ENCODE assay signal across 15 cellular contexts in genomic region chr2:240985881-240986786, GRCh38. TPM values are rescaled to one million over a fixed set of nuclear protein-coding genes. Genes with fewer than 3 reads are reported as not detected.
DNase-seq lines count a peak whose midpoint lies in the region; ATAC-seq and TF ChIP-seq lines count a peak whose summit lies in the region.
"Had no signal": no experiment of that assay in that cellular context is flagged by ENCODE, and none has a peak within 500 bp of the region (broad histone marks: within the 10 kb centered on the region; RNA-seq: fewer than 3 reads in every experiment).

No MANE protein-coding gene starts in this region.

- H3K9ac ChIP-seq in BLaER1 treated with 17β-estradiol and CSF1 and Interleukin-3, amounts not matched to agents 10 nM and 100 nM, result peak overlapping the region in 8 of 11 experiments; percentile 19 to 75 (median 61); a peak in 13 of 22 replicates

- no peak for ATAC-seq in activated B cell treated with CpG ODN at 0.5 μM for 24 hours (ENCODE audit: low read depth)
- ATAC-seq in left colon, result no peak
- no peak for ATAC-seq in effector memory CD8-positive, alpha-beta T cell (replicated peaks)
- ATAC-seq in HG03139 (IDR thresholded peaks at IDR 0.05; ENCODE audit: unreplicated experiment), result no peak

- no peak for TF ChIP-seq POLR2A in prostate gland (IDR thresholded peaks at IDR 0.05)

- peaks cover 0 to 25% (median 7%) of the 10 kb centered on the region in 11 experiments; a peak in 15 of 22 replicates for H3K27me3 ChIP-seq in BLaER1 treated with 17β-estradiol and CSF1 and Interleukin-3, amounts not matched to agents 10 nM and 100 nM
- H3K27me3 ChIP-seq in prostate gland (replicated peaks; ENCODE audit: insufficient read depth) (no peaks in the 10 kb centered on the region), osteoblast (ENCODE audit: insufficient read depth, low read length) (no peaks in the 10 kb centered on the region)

- intact Hi-C loops in activated B cell treated with CpG ODN at 0.5 μM for 24 hours (cut with micrococcal nuclease), result loop anchor here (10.0 kb wide), 1 partner anchor 229 kb away; no protein-coding TSS in a partner anchor
- intact Hi-C loops in left colon (cut with DNase I, micrococcal nuclease), result no loop called here
- intact Hi-C loops in prostate gland (cut with DNase I), result no loop called here

- DNase-seq in activated B cell treated with CpG ODN at 0.5 μM for 24 hours (peak; percentile 11), left colon (peak; percentile 16 to 31), prostate gland (ENCODE audit: low spot score) (no peak), NCI-H82 treated with DMSO at 0.1 percent for 48 hours (lab: John Stamatoyannopoulos, UW; ENCODE audit: unreplicated experiment) (no peak), osteoblast (ENCODE audit: insufficient read length, low spot score, missing footprints) (no peak)
- no peak for DNase-seq in effector memory CD8-positive, alpha-beta T cell
- DNase-seq: activated CD4-positive, alpha-beta T cell treated with anti-CD3 and anti-CD28 coated beads for 1 hour; activated effector memory CD4-positive, alpha-beta T cell treated with anti-CD3 and anti-CD28 coated beads, Interleukin-2, amount 50 U/mL, for 16 hours; NCI-H2081; NCI-H510A; stimulated activated CD4-positive, alpha-beta T cell treated with anti-CD3 and anti-CD28 coated beads, Interleukin-2, amount 100 ng/mL, for 48 hours had no signal

- peak overlapping the region in 2 of 10 experiments; percentile 35 to 42; a peak in 2 of 20 replicates for H3K4me3 ChIP-seq in BLaER1 treated with 17β-estradiol and CSF1 and Interleukin-3, amounts not matched to agents 10 nM and 100 nM
- H3K4me3 ChIP-seq in prostate gland, result no peak overlapping the region
- no peak overlapping the region for H3K4me3 ChIP-seq in osteoblast (ENCODE audit: insufficient read depth, low read length)

- no peaks in the 10 kb centered on the region for H3K9me3 Mint-ChIP-seq in activated B cell treated with CpG ODN at 0.5 μM for 24 hours
- H3K9me3 Mint-ChIP-seq in effector memory CD8-positive, alpha-beta T cell, result no peaks in the 10 kb centered on the region
- H3K9me3 Mint-ChIP-seq: T-helper 2 cell treated with Interferon-gamma antibody and Interleukin-4, amounts not matched to agents 5 μg/mL and 100 μg/mL, for 36 hours had no signal

- H3K9me3 ChIP-seq in BLaER1 treated with 17β-estradiol and CSF1 and Interleukin-3, amounts not matched to agents 10 nM and 100 nM (replicated peaks in 1 of 11), result no peaks in the 10 kb centered on the region
- H3K9me3 ChIP-seq in prostate gland, result no peaks in the 10 kb centered on the region
- H3K9me3 ChIP-seq in osteoblast (ENCODE audit: low read depth, low read length), result peaks cover 8% of the 10 kb centered on the region

- no peaks in the 10 kb centered on the region for H3K79me2 ChIP-seq in osteoblast (ENCODE audit: insufficient read depth, low read length)

- H4K20me1 ChIP-seq in BLaER1 treated with 17β-estradiol and CSF1 and Interleukin-3, amounts not matched to agents 10 nM and 100 nM, result peaks cover 0 to 54% (median 0%) of the 10 kb centered on the region in 11 experiments; a peak in 10 of 22 replicates
- H4K20me1 ChIP-seq in osteoblast (ENCODE audit: insufficient read depth, low read length), result no peaks in the 10 kb centered on the region

- no peak for TF ChIP-seq CTCF in activated B cell treated with CpG ODN at 0.5 μM for 24 hours (IDR thresholded peaks at IDR 0.05)
- no peak for TF ChIP-seq CTCF in prostate gland (IDR thresholded peaks at IDR 0.05)
- no peak for TF ChIP-seq CTCF in osteoblast (IDR thresholded peaks at IDR 0.05; ENCODE audit: extremely low read depth, low read depth, low read length)

- H3K4me1 ChIP-seq in BLaER1 treated with 17β-estradiol and CSF1 and Interleukin-3, amounts not matched to agents 10 nM and 100 nM, result peaks cover 34 to 81% (median 70%) of the 10 kb centered on the region in 10 experiments
- H3K4me1 ChIP-seq in prostate gland (replicated peaks), result peaks cover 24% of the 10 kb centered on the region
- peaks cover 16% of the 10 kb centered on the region for H3K4me1 ChIP-seq in osteoblast (ENCODE audit: insufficient read depth, low read length)

- peaks cover 13% of the 10 kb centered on the region for H3K27me3 Mint-ChIP-seq in activated B cell treated with CpG ODN at 0.5 μM for 24 hours
- peaks cover 13 to 47% of the 10 kb centered on the region in 2 donors for H3K27me3 Mint-ChIP-seq in effector memory CD8-positive, alpha-beta T cell

- H3K4me3 Mint-ChIP-seq in activated B cell treated with CpG ODN at 0.5 μM for 24 hours, result no peak overlapping the region
- H3K4me3 Mint-ChIP-seq in effector memory CD8-positive, alpha-beta T cell, result no peak overlapping the region
- H3K4me3 Mint-ChIP-seq: T-helper 2 cell treated with Interferon-gamma antibody and Interleukin-4, amounts not matched to agents 5 μg/mL and 100 μg/mL, for 36 hours had no signal

- H3K27ac Mint-ChIP-seq in activated B cell treated with CpG ODN at 0.5 μM for 24 hours, result no peak overlapping the region
- no peak overlapping the region for H3K27ac Mint-ChIP-seq in effector memory CD8-positive, alpha-beta T cell

- peak overlapping the region in 8 of 11 experiments; percentile 51 to 80 (median 70); a peak in 16 of 22 replicates for H3K27ac ChIP-seq in BLaER1 treated with 17β-estradiol and CSF1 and Interleukin-3, amounts not matched to agents 10 nM and 100 nM
- peak overlapping the region; percentile 37 to 69 for H3K27ac ChIP-seq in prostate gland
- no peak overlapping the region for H3K27ac ChIP-seq in osteoblast (ENCODE audit: low read depth, low read length)
- H3K27ac ChIP-seq: epithelial cell of prostate had no signal

- 78% methylated on average over 17 of the region's 20 CpGs for WGBS in prostate gland

- no peak overlapping the region for H2AFZ ChIP-seq in osteoblast (ENCODE audit: low read length)

- POLR2A ChIA-PET in activated B cell treated with CpG ODN at 0.5 μM for 24 hours (lab: Charles Lee), result interaction anchor here (0.7 to 0.9 kb wide), 2 partner anchors 88 to 165 kb away, joined by 3 to 9 read pairs; partner anchors contain the start of gene PPP1R7

- no peaks in the 10 kb centered on the region for H3K36me3 ChIP-seq in BLaER1 treated with 17β-estradiol and CSF1 and Interleukin-3, amounts not matched to agents 10 nM and 100 nM
- H3K36me3 ChIP-seq in prostate gland, result no peaks in the 10 kb centered on the region
- H3K36me3 ChIP-seq in osteoblast (ENCODE audit: insufficient read depth, low read length), result no peaks in the 10 kb centered on the region

- no peaks in the 10 kb centered on the region for H3K36me3 Mint-ChIP-seq in activated B cell treated with CpG ODN at 0.5 μM for 24 hours (ENCODE audit: low read depth)
- H3K36me3 Mint-ChIP-seq in effector memory CD8-positive, alpha-beta T cell (ENCODE audit: insufficient read depth), result no peaks in the 10 kb centered on the region

- H3K4me1 Mint-ChIP-seq in activated B cell treated with CpG ODN at 0.5 μM for 24 hours, result peaks cover 3% of the 10 kb centered on the region
- peaks cover 0 to 2% of the 10 kb centered on the region in 2 donors for H3K4me1 Mint-ChIP-seq in effector memory CD8-positive, alpha-beta T cell (ENCODE audit: low read depth in 2 of 2)

- CTCF ChIA-PET in activated B cell treated with CpG ODN at 0.5 μM for 24 hours (lab: Charles Lee), result no interaction called here

- peak overlapping the region; percentile 78 to 100 (median 95) for H3K4me2 ChIP-seq in BLaER1 treated with 17β-estradiol and CSF1 and Interleukin-3, amounts not matched to agents 10 nM and 100 nM
- no peak overlapping the region for H3K4me2 ChIP-seq in osteoblast (ENCODE audit: insufficient read depth, low read length)

RNA-seq across cellular contexts. Expression of gene SNED1, which starts 12.3 kb away (rescaled TPM):
- total RNA-seq in activated B cell treated with CpG ODN at 0.5 μM for 24 hours (44.7 and 59.8 TPM in 2 replicates), left colon (10 to 100 TPM in 1 of 2 donors, 1 to 10 TPM in 1; 9.4 to 10.1 TPM), prostate gland (100 to 1,000 TPM in 1 of 2 donors, 10 to 100 TPM in 1; 32.0 to 115 TPM), osteoblast (94.8 and 127 TPM in 2 replicates)

Comparison
In these comparisons a context has a peak if more than half of its experiments do, and no peak if none do; other contexts are left out.
1. DNase-seq: peak in activated B cell treated with CpG ODN at 0.5 μM for 24 hours (single experiment) and left colon (2 of 2); none in prostate gland (single experiment), NCI-H82 treated with DMSO at 0.1 percent for 48 hours (single experiment), effector memory CD8-positive, alpha-beta T cell (0 of 3) and osteoblast (single experiment).